Comparison of ENCODE assay signal across 24 cellular contexts in genomic region chr5:143362828-143363227, GRCh38. TPM values are rescaled to one million over a fixed set of nuclear protein-coding genes. Genes with fewer than 3 reads are reported as not detected.
DNase-seq lines count a peak whose midpoint lies in the region; ATAC-seq and TF ChIP-seq lines count a peak whose summit lies in the region.
"Had no signal": no experiment of that assay in that cellular context is flagged by ENCODE, and none has a peak within 500 bp of the region (broad histone marks: within the 10 kb centered on the region; RNA-seq: fewer than 3 reads in every experiment).

No MANE protein-coding gene starts in this region.

- no peak for DNase-seq in activated CD8-positive, alpha-beta T cell treated with anti-CD3 and anti-CD28 coated beads for 36 hours
- no peak for DNase-seq in activated CD8-positive, alpha-beta T cell treated with anti-CD3 and anti-CD28 coated beads, Interleukin-2, amount 10 ng/mL, durations not matched to agents 7 days and 5 days
- DNase-seq in activated naive CD8-positive, alpha-beta T cell treated with anti-CD3 and anti-CD28 coated beads, Interleukin-2, amount 50 U/mL, for 24 hours: no peak
- DNase-seq in naive B cell: no peak
- DNase-seq in activated CD4-positive, alpha-beta T cell treated with anti-CD3 and anti-CD28 coated beads for 4 hours: no peak
- DNase-seq in effector memory CD4-positive, alpha-beta T cell: no peak
- DNase-seq: activated naive CD4-positive, alpha-beta T cell treated with anti-CD3 and anti-CD28 coated beads, Interleukin-2, amount 50 U/mL, for 16 hours; activated T-cell treated with anti-CD3 and anti-CD28 coated beads, Interleukin-2, amount 50 U/mL, for 4 hours; cortex of kidney; DMS153; endodermal cell; heart right ventricle; NCI-H2081; NCI-H2227 treated with DMSO at 0.1 percent for 48 hours; NCI-H69; stimulated activated CD4-positive, alpha-beta T cell treated with anti-CD3 and anti-CD28 coated beads, Interleukin-4, amount 100 ng/mL, for 4 hours; upper lobe of right lung had no signal

- H3K4me3 Mint-ChIP-seq in activated CD8-positive, alpha-beta T cell treated with anti-CD3 and anti-CD28 coated beads for 36 hours: no peak overlapping the region
- H3K4me3 Mint-ChIP-seq in activated CD8-positive, alpha-beta T cell treated with anti-CD3 and anti-CD28 coated beads, Interleukin-2, amount 10 ng/mL, durations not matched to agents 7 days and 5 days: no peak overlapping the region
- no peak overlapping the region for H3K4me3 Mint-ChIP-seq in activated naive CD8-positive, alpha-beta T cell treated with anti-CD3 and anti-CD28 coated beads, Interleukin-2, amount 50 U/mL, for 24 hours
- H3K4me3 Mint-ChIP-seq in naive B cell: peak overlapping the region in 5 of 8 donors; percentile 29 to 74 (median 59)
- H3K4me3 Mint-ChIP-seq: activated T-cell treated with anti-CD3 and anti-CD28 coated beads, Interleukin-2, amount 50 U/mL, for 4 hours; endodermal cell; stimulated activated memory B cell treated with anti-CD40 and anti-IgM and Interleukin-4, amounts not matched to agents 10 μg/mL and 1 μg/mL and 100 μg/mL, for 72 hours had no signal

- H3K9me3 Mint-ChIP-seq in activated CD8-positive, alpha-beta T cell treated with anti-CD3 and anti-CD28 coated beads for 36 hours: peaks cover 18% of the 10 kb centered on the region
- peaks cover 5% of the 10 kb centered on the region for H3K9me3 Mint-ChIP-seq in activated CD8-positive, alpha-beta T cell treated with anti-CD3 and anti-CD28 coated beads, Interleukin-2, amount 10 ng/mL, durations not matched to agents 7 days and 5 days (ENCODE audit: insufficient read depth)
- peaks cover 27% of the 10 kb centered on the region for H3K9me3 Mint-ChIP-seq in activated naive CD8-positive, alpha-beta T cell treated with anti-CD3 and anti-CD28 coated beads, Interleukin-2, amount 50 U/mL, for 24 hours
- peaks cover 0 to 32% (median 13%) of the 10 kb centered on the region in 7 donors for H3K9me3 Mint-ChIP-seq in naive B cell

- H3K27me3 Mint-ChIP-seq in activated CD8-positive, alpha-beta T cell treated with anti-CD3 and anti-CD28 coated beads for 36 hours: no peaks in the 10 kb centered on the region
- no peaks in the 10 kb centered on the region for H3K27me3 Mint-ChIP-seq in activated CD8-positive, alpha-beta T cell treated with anti-CD3 and anti-CD28 coated beads, Interleukin-2, amount 10 ng/mL, durations not matched to agents 7 days and 5 days (ENCODE audit: low read depth)
- H3K27me3 Mint-ChIP-seq in activated naive CD8-positive, alpha-beta T cell treated with anti-CD3 and anti-CD28 coated beads, Interleukin-2, amount 50 U/mL, for 24 hours: no peaks in the 10 kb centered on the region
- no peaks in the 10 kb centered on the region for H3K27me3 Mint-ChIP-seq in naive B cell
- H3K27me3 Mint-ChIP-seq: stimulated activated memory B cell treated with anti-CD40 and anti-IgM and Interleukin-4, amounts not matched to agents 10 μg/mL and 1 μg/mL and 100 μg/mL, for 72 hours had no signal

- peak overlapping the region; percentile 7; the same call in 1 of the 2 replicates for H3K4me2 ChIP-seq in DOHH2 (ENCODE audit: low read length)

- H3K36me3 Mint-ChIP-seq in activated CD8-positive, alpha-beta T cell treated with anti-CD3 and anti-CD28 coated beads for 36 hours (ENCODE audit: low read depth): peaks cover 42% of the 10 kb centered on the region
- peaks cover 45% of the 10 kb centered on the region for H3K36me3 Mint-ChIP-seq in activated CD8-positive, alpha-beta T cell treated with anti-CD3 and anti-CD28 coated beads, Interleukin-2, amount 10 ng/mL, durations not matched to agents 7 days and 5 days (ENCODE audit: low read depth)
- H3K36me3 Mint-ChIP-seq in activated naive CD8-positive, alpha-beta T cell treated with anti-CD3 and anti-CD28 coated beads, Interleukin-2, amount 50 U/mL, for 24 hours (ENCODE audit: low read depth): peaks cover 41% of the 10 kb centered on the region
- peaks cover 25 to 29% of the 10 kb centered on the region in 2 donors for H3K36me3 Mint-ChIP-seq in naive B cell

- CTCF ChIA-PET in activated CD8-positive, alpha-beta T cell treated with anti-CD3 and anti-CD28 coated beads for 36 hours (lab: Charles Lee): interaction anchor here (1.2 kb wide), 1 partner anchor 9 kb away, joined by 4 read pairs; no protein-coding TSS in a partner anchor
- CTCF ChIA-PET in activated CD8-positive, alpha-beta T cell treated with anti-CD3 and anti-CD28 coated beads, Interleukin-2, amount 10 ng/mL, durations not matched to agents 7 days and 5 days (lab: Charles Lee): no interaction called here

- no peak overlapping the region for H3K4me3 ChIP-seq in DOHH2 (ENCODE audit: low read length)
- H3K4me3 ChIP-seq in effector memory CD4-positive, alpha-beta T cell (ENCODE audit: insufficient read depth, low read depth, low read length, poor library complexity, severe bottlenecking): no peak overlapping the region
- H3K4me3 ChIP-seq: esophagus muscularis mucosa, heart right ventricle, lung, upper lobe of right lung had no signal

- peaks cover 17% of the 10 kb centered on the region; the same call in 1 of the 2 replicates for H4K20me1 ChIP-seq in DOHH2 (ENCODE audit: control insufficient read depth, insufficient read depth, low read depth, low read length)

- H3K4me1 ChIP-seq in DOHH2 (ENCODE audit: control insufficient read depth, low read length): peaks cover 56% of the 10 kb centered on the region
- H3K4me1 ChIP-seq in effector memory CD4-positive, alpha-beta T cell (ENCODE audit: control insufficient read depth, insufficient read depth, low read length, poor library complexity, severe bottlenecking): peaks cover 4% of the 10 kb centered on the region

- no peaks in the 10 kb centered on the region for H3K9me2 ChIP-seq in DOHH2 (replicated peaks; ENCODE audit: control insufficient read depth, low read length)

- no peak for ATAC-seq in activated CD8-positive, alpha-beta T cell treated with anti-CD3 and anti-CD28 coated beads for 36 hours
- no peak for ATAC-seq in activated CD8-positive, alpha-beta T cell treated with anti-CD3 and anti-CD28 coated beads, Interleukin-2, amount 10 ng/mL, durations not matched to agents 7 days and 5 days
- ATAC-seq in activated naive CD8-positive, alpha-beta T cell treated with anti-CD3 and anti-CD28 coated beads, Interleukin-2, amount 50 U/mL, for 24 hours: peak; percentile 36
- no peak for ATAC-seq in naive B cell (ENCODE audit: low read depth in 2 of 2)
- ATAC-seq in HG03469 (IDR thresholded peaks at IDR 0.05; ENCODE audit: unreplicated experiment): no peak
- ATAC-seq: activated T-cell treated with anti-CD3 and anti-CD28 coated beads, Interleukin-2, amount 50 U/mL, for 4 hours; heart right ventricle; stimulated activated memory B cell treated with anti-CD40 and anti-IgM and Interleukin-4, amounts not matched to agents 10 μg/mL and 1 μg/mL and 100 μg/mL, for 72 hours; upper lobe of right lung had no signal

- no peaks in the 10 kb centered on the region for H3F3A ChIP-seq in DOHH2 (ENCODE audit: control insufficient read depth, insufficient read depth)

- H3K27ac Mint-ChIP-seq in activated CD8-positive, alpha-beta T cell treated with anti-CD3 and anti-CD28 coated beads for 36 hours: peak overlapping the region; percentile 33
- H3K27ac Mint-ChIP-seq in activated CD8-positive, alpha-beta T cell treated with anti-CD3 and anti-CD28 coated beads, Interleukin-2, amount 10 ng/mL, durations not matched to agents 7 days and 5 days: no peak overlapping the region
- no peak overlapping the region for H3K27ac Mint-ChIP-seq in activated naive CD8-positive, alpha-beta T cell treated with anti-CD3 and anti-CD28 coated beads, Interleukin-2, amount 50 U/mL, for 24 hours
- H3K27ac Mint-ChIP-seq in naive B cell: peak overlapping the region in 5 of 6 donors; percentile 13 to 90 (median 78)
- H3K27ac Mint-ChIP-seq: stimulated activated memory B cell treated with anti-CD40 and anti-IgM and Interleukin-4, amounts not matched to agents 10 μg/mL and 1 μg/mL and 100 μg/mL, for 72 hours had no signal

- POLR2A ChIA-PET in activated CD8-positive, alpha-beta T cell treated with anti-CD3 and anti-CD28 coated beads for 36 hours (lab: Charles Lee): no interaction called here
- POLR2A ChIA-PET in activated CD8-positive, alpha-beta T cell treated with anti-CD3 and anti-CD28 coated beads, Interleukin-2, amount 10 ng/mL, durations not matched to agents 7 days and 5 days (lab: Charles Lee): no interaction called here

- TF ChIP-seq CTCF in activated CD8-positive, alpha-beta T cell treated with anti-CD3 and anti-CD28 coated beads for 36 hours (IDR thresholded peaks at IDR 0.05): no peak
- TF ChIP-seq CTCF in DOHH2 (IDR thresholded peaks at IDR 0.05; ENCODE audit: low read depth, low read length, poor library complexity, severe bottlenecking): no peak

- H3K27me3 ChIP-seq in DOHH2 (ENCODE audit: control insufficient read depth, low read length): no peaks in the 10 kb centered on the region
- no peaks in the 10 kb centered on the region for H3K27me3 ChIP-seq in effector memory CD4-positive, alpha-beta T cell (replicated peaks; ENCODE audit: control insufficient read depth, insufficient read depth, low read length, poor library complexity, severe bottlenecking)
- H3K27me3 ChIP-seq: esophagus muscularis mucosa, heart right ventricle, upper lobe of right lung had no signal

- H3K36me3 ChIP-seq in DOHH2 (ENCODE audit: control insufficient read depth, low read length): peaks cover 30% of the 10 kb centered on the region
- no peaks in the 10 kb centered on the region for H3K36me3 ChIP-seq in effector memory CD4-positive, alpha-beta T cell (ENCODE audit: control insufficient read depth, insufficient read depth, low read length)
- H3K36me3 ChIP-seq: esophagus muscularis mucosa, heart right ventricle, upper lobe of right lung had no signal

- H3K79me2 ChIP-seq in DOHH2 (ENCODE audit: control insufficient read depth, low read length): peaks cover 100% of the 10 kb centered on the region

- H3K27ac ChIP-seq in DOHH2 (ENCODE audit: low read depth, low read length): no peak overlapping the region
- H3K27ac ChIP-seq in effector memory CD4-positive, alpha-beta T cell (ENCODE audit: insufficient read depth, low read length, poor library complexity, severe bottlenecking): no peak overlapping the region
- H3K27ac ChIP-seq: 22Rv1, esophagus muscularis mucosa, heart right ventricle, upper lobe of right lung had no signal

- intact Hi-C loops in activated CD8-positive, alpha-beta T cell treated with anti-CD3 and anti-CD28 coated beads for 36 hours (cut with micrococcal nuclease): no loop called here

- no peaks in the 10 kb centered on the region for H3K9me3 ChIP-seq in DOHH2 (ENCODE audit: control insufficient read depth, insufficient read depth, low read length)
- H3K9me3 ChIP-seq in effector memory CD4-positive, alpha-beta T cell (ENCODE audit: control insufficient read depth, low read length): no peaks in the 10 kb centered on the region
- H3K9me3 ChIP-seq: esophagus muscularis mucosa, upper lobe of right lung had no signal

- peaks cover 69% of the 10 kb centered on the region for H3K4me1 Mint-ChIP-seq in activated CD8-positive, alpha-beta T cell treated with anti-CD3 and anti-CD28 coated beads for 36 hours (ENCODE audit: low read depth)
- H3K4me1 Mint-ChIP-seq in activated CD8-positive, alpha-beta T cell treated with anti-CD3 and anti-CD28 coated beads, Interleukin-2, amount 10 ng/mL, durations not matched to agents 7 days and 5 days (ENCODE audit: low read depth): peaks cover 22% of the 10 kb centered on the region
- peaks cover 77% of the 10 kb centered on the region for H3K4me1 Mint-ChIP-seq in activated naive CD8-positive, alpha-beta T cell treated with anti-CD3 and anti-CD28 coated beads, Interleukin-2, amount 50 U/mL, for 24 hours
- H3K4me1 Mint-ChIP-seq in naive B cell: peaks cover 57 to 88% (median 83%) of the 10 kb centered on the region in 3 donors

RNA-seq across cellular contexts. Expression of gene NR3C1, which starts 40.7 kb away (rescaled TPM):
- total RNA-seq in activated CD8-positive, alpha-beta T cell treated with anti-CD3 and anti-CD28 coated beads for 36 hours: 10 to 100 TPM; 52.7 to 55.6 TPM
- total RNA-seq in activated CD8-positive, alpha-beta T cell treated with anti-CD3 and anti-CD28 coated beads, Interleukin-2, amount 10 ng/mL, durations not matched to agents 7 days and 5 days: 10 to 100 TPM; 54.9 to 55.5 TPM
- 100 to 1,000 TPM in 5 of 6 donors, 10 to 100 TPM in 1; 87.7 to 150 (median 106) TPM for polyA plus RNA-seq in naive B cell (ENCODE audit: low read depth in 6 of 6)
- total RNA-seq: G401 had no signal

Comparison
In these comparisons a context has a peak if more than half of its experiments do, and no peak if none do; other contexts are left out.
1. H3K27ac Mint-ChIP-seq: peak in activated CD8-positive, alpha-beta T cell treated with anti-CD3 and anti-CD28 coated beads for 36 hours (single experiment) and naive B cell (5 of 6); none in activated CD8-positive, alpha-beta T cell treated with anti-CD3 and anti-CD28 coated beads, Interleukin-2, amount 10 ng/mL, durations not matched to agents 7 days and 5 days (single experiment) and activated naive CD8-positive, alpha-beta T cell treated with anti-CD3 and anti-CD28 coated beads, Interleukin-2, amount 50 U/mL, for 24 hours (single experiment).
2. H3K4me3 Mint-ChIP-seq: peak in naive B cell (5 of 8); none in activated CD8-positive, alpha-beta T cell treated with anti-CD3 and anti-CD28 coated beads for 36 hours (single experiment), activated CD8-positive, alpha-beta T cell treated with anti-CD3 and anti-CD28 coated beads, Interleukin-2, amount 10 ng/mL, durations not matched to agents 7 days and 5 days (single experiment) and activated naive CD8-positive, alpha-beta T cell treated with anti-CD3 and anti-CD28 coated beads, Interleukin-2, amount 50 U/mL, for 24 hours (single experiment).